1 cellular context compared by ENCODE assay signal in genomic region chr6:21588812-21589811, GRCh38.
A peak's percentile ranks its signal among the peaks of the same experiment; 100 is the strongest.
TF ChIP-seq lines count a peak whose summit lies in the region.

No MANE protein-coding gene starts in this region.

TF ChIP-seq in HepG2, 621 proteins besides CTCF, POLR2A, EP300 and RAD21 (continued from another document and continues in another):
- TF ChIP-seq ARID3A (IDR thresholded peaks at IDR 0.05; ENCODE audit: low read depth, low read length) (peak; percentile 27; the same call in 1 of the 2 replicates), HNF1B (CRISPR knock-in tag; IDR thresholded peaks at IDR 0.05) (peak; percentile 60), RXRA (CRISPR knock-in tag; IDR thresholded peaks at IDR 0.05) (no peak; the same call in 1 of the 2 replicates), ZNF691 (CRISPR knock-in tag; IDR thresholded peaks at IDR 0.05; ENCODE audit: borderline replicate concordance, low read depth) (peak; percentile 71; the same call in 1 of the 2 replicates), ZSCAN5A (CRISPR knock-in tag; IDR thresholded peaks at IDR 0.05; ENCODE audit: borderline replicate concordance) (0 out of 2 replicates have a peak, but pooled peaks have one; percentile 69), MAX (IDR thresholded peaks at IDR 0.05) (peak; percentile 15; the same call in 1 of the 2 replicates), ZNF580 (CRISPR knock-in tag; IDR thresholded peaks at IDR 0.05; ENCODE audit: borderline replicate concordance, low read depth) (peak; percentile 78; the same call in 1 of the 2 replicates), RARA (CRISPR knock-in tag; IDR thresholded peaks at IDR 0.05) (peak; percentile 19; the same call in 1 of the 2 replicates), TRAFD1 (CRISPR knock-in tag; IDR thresholded peaks at IDR 0.05; ENCODE audit: borderline replicate concordance) (0 out of 2 replicates have a peak, but pooled peaks have one; percentile 54), POLR2AphosphoS5 (IDR thresholded peaks at IDR 0.05; ENCODE audit: low read depth, low read length) (no peak), BCL6 (CRISPR knock-in tag; IDR thresholded peaks at IDR 0.05) (peak; percentile 64), PAWR (CRISPR knock-in tag; IDR thresholded peaks at IDR 0.05; ENCODE audit: borderline replicate concordance) (0 out of 2 replicates have a peak, but pooled peaks have one; percentile 59), SAP130 (CRISPR knock-in tag; IDR thresholded peaks at IDR 0.05; ENCODE audit: low read depth) (peak; percentile 52; the same call in 1 of the 2 replicates), ATF6 (CRISPR knock-in tag; conservative IDR thresholded peaks at IDR 0.05) (no peak), ZSCAN29 (CRISPR knock-in tag; conservative IDR thresholded peaks at IDR 0.05) (0 out of 2 replicates have a peak, but pooled peaks have one; percentile 38), ELF3 (CRISPR knock-in tag; IDR thresholded peaks at IDR 0.05) (peak; percentile 46; the same call in 1 of the 2 replicates), KLF16 (CRISPR knock-in tag; IDR thresholded peaks at IDR 0.05) (peak in 1 of 2 experiments; percentile 79; a peak in 2 of 4 replicates), ZNF230 (CRISPR knock-in tag; IDR thresholded peaks at IDR 0.05) (0 out of 2 replicates have a peak, but pooled peaks have one; percentile 72), ZNF564 (CRISPR knock-in tag; IDR thresholded peaks at IDR 0.05) (0 out of 2 replicates have a peak, but pooled peaks have one; percentile 15), PATZ1 (CRISPR knock-in tag; IDR thresholded peaks at IDR 0.05) (peak; percentile 50; the same call in 1 of the 2 replicates), SOX6 (IDR thresholded peaks at IDR 0.05) (no peak), SOX6 (CRISPR knock-in tag; IDR thresholded peaks at IDR 0.05) (0 out of 2 replicates have a peak, but pooled peaks have one; percentile 27), RNF219 (CRISPR knock-in tag; IDR thresholded peaks at IDR 0.05) (no peak), ZNF383 (CRISPR knock-in tag; IDR thresholded peaks at IDR 0.05; ENCODE audit: borderline replicate concordance) (peak; percentile 70; the same call in 1 of the 2 replicates), KAT8 (CRISPR knock-in tag; IDR thresholded peaks at IDR 0.05) (peak; percentile 72; the same call in 1 of the 2 replicates), ZFX (CRISPR knock-in tag; IDR thresholded peaks at IDR 0.05; ENCODE audit: low read depth) (peak; percentile 44; the same call in 1 of the 2 replicates), HNRNPH1 (optimal IDR thresholded peaks at IDR 0.05; ENCODE audit: low read depth, low read length) (no peak), ERF (CRISPR knock-in tag; IDR thresholded peaks at IDR 0.05) (peak; percentile 76; the same call in 1 of the 2 replicates), ZNF343 (CRISPR knock-in tag; IDR thresholded peaks at IDR 0.05) (0 out of 2 replicates have a peak, but pooled peaks have one; percentile 52), NRL (CRISPR knock-in tag; IDR thresholded peaks at IDR 0.05; ENCODE audit: borderline replicate concordance) (no peak), ZNF274 (CRISPR knock-in tag; IDR thresholded peaks at IDR 0.05) (no peak), MYNN (CRISPR knock-in tag; IDR thresholded peaks at IDR 0.05; ENCODE audit: low read depth) (no peak), TEAD3 (CRISPR knock-in tag; optimal IDR thresholded peaks at IDR 0.05; ENCODE audit: borderline replicate concordance) (peak; percentile 75), NR0B2 (CRISPR knock-in tag; IDR thresholded peaks at IDR 0.05) (no peak), AHR (CRISPR knock-in tag; IDR thresholded peaks at IDR 0.05) (peak; percentile 72; the same call in 1 of the 2 replicates), ZNF614 (CRISPR knock-in tag; IDR thresholded peaks at IDR 0.05; ENCODE audit: borderline replicate concordance) (peak; percentile 53; the same call in 1 of the 2 replicates), MYC (CRISPR knock-in tag; IDR thresholded peaks at IDR 0.05; ENCODE audit: borderline replicate concordance) (peak; percentile 38; the same call in 1 of the 2 replicates), SIN3A (IDR thresholded peaks at IDR 0.05; ENCODE audit: borderline replicate concordance, low read depth, low read length) (no peak), UBTF (CRISPR knock-in tag; IDR thresholded peaks at IDR 0.05) (0 out of 2 replicates have a peak, but pooled peaks have one; percentile 27), NFYB (CRISPR knock-in tag; IDR thresholded peaks at IDR 0.05) (0 out of 2 replicates have a peak, but pooled peaks have one; percentile 25), MIER3 (CRISPR knock-in tag; IDR thresholded peaks at IDR 0.05; ENCODE audit: borderline replicate concordance) (0 out of 2 replicates have a peak, but pooled peaks have one; percentile 61), SP4 (CRISPR knock-in tag; IDR thresholded peaks at IDR 0.05) (no peak; the same call in 1 of the 2 replicates), STAG1 (CRISPR knock-in tag; IDR thresholded peaks at IDR 0.05) (peak; percentile 97), ZNF205 (CRISPR knock-in tag; IDR thresholded peaks at IDR 0.05) (peak; percentile 49; the same call in 1 of the 2 replicates), TOE1 (CRISPR knock-in tag; IDR thresholded peaks at IDR 0.05) (no peak)
